Comparison of ENCODE assay signal across 22 cellular contexts in the genomic region with DNA sequence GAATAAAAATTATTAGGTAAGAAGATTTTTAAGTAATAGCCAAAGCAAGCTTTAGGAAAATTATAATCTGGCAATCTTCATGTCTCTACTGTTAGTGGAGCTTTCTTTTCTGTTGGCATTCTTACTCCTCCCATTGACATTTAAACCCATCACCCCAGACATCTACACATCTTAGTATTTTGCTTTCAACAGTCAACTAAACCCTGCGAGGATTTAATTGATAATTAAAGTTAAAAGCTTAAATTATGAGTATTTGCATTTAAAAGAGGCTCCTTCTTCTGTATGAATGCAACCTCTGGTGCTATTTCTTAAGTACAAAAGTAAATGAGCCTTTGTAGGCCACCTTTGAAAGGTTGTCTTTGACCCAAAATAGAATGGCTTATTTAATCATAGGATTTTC.
"Had no signal": no experiment of that assay in that cellular context is flagged by ENCODE, and none has a peak within 500 bp of the region (broad histone marks: within the 10 kb centered on the region; RNA-seq: fewer than 3 reads in every experiment).

No MANE protein-coding gene starts in this region.

- H3K4me3 Mint-ChIP-seq: immature natural killer cell; naive B cell; natural killer cell; stimulated activated memory B cell treated with anti-CD40 and anti-IgM and Interleukin-4, amounts not matched to agents 10 μg/mL and 1 μg/mL and 100 μg/mL, for 72 hours; stimulated activated naive CD8-positive, alpha-beta T cell treated with anti-CD3 and anti-CD28 coated beads, Interleukin-15, amount 100 ng/mL, for 72 hours; type B pancreatic cell had no signal

- H3K27me3 Mint-ChIP-seq: naive B cell; stimulated activated memory B cell treated with anti-CD40 and anti-IgM and Interleukin-4, amounts not matched to agents 10 μg/mL and 1 μg/mL and 100 μg/mL, for 72 hours; stimulated activated naive CD8-positive, alpha-beta T cell treated with anti-CD3 and anti-CD28 coated beads, Interleukin-15, amount 100 ng/mL, for 72 hours; type B pancreatic cell had no signal

- DNase-seq: hypothalamus; immature natural killer cell; kidney; left colon; left lung; lower lobe of right lung; mammary epithelial cell; mesenchymal stem cell; naive B cell; natural killer cell; nucleus accumbens; right lobe of liver; stimulated activated CD4-positive, alpha-beta T cell treated with anti-CD3 and anti-CD28 coated beads, Interleukin-1b, Interleukin-23, amount 100 ng/mL, for 48 hours; stimulated activated CD4-positive, alpha-beta T cell treated with anti-CD3 and anti-CD28 coated beads, Interleukin-2, amount 100 ng/mL, for 48 hours; stimulated activated CD4-positive, alpha-beta T cell treated with anti-CD3 and anti-CD28 coated beads, Interleukin-4, amount 100 ng/mL, for 4 hours; stimulated activated CD8-positive, alpha-beta memory T cell treated with anti-CD3 and anti-CD28 coated beads, Interleukin-4, amount 100 ng/mL, for 48 hours; stimulated activated naive CD4-positive, alpha-beta T cell treated with Interleukin-2 at 50 U/mL for 16 hours; stimulated activated naive CD8-positive, alpha-beta T cell treated with anti-CD3 and anti-CD28 coated beads, Interleukin-15, amount 100 ng/mL, for 72 hours; substantia nigra; uterus had no signal

- ATAC-seq: left colon; left lung; lower lobe of right lung; natural killer cell; right lobe of liver; stimulated activated memory B cell treated with anti-CD40 and anti-IgM and Interleukin-4, amounts not matched to agents 10 μg/mL and 1 μg/mL and 100 μg/mL, for 72 hours; stimulated activated naive CD8-positive, alpha-beta T cell treated with anti-CD3 and anti-CD28 coated beads, Interleukin-15, amount 100 ng/mL, for 72 hours had no signal

- H3K36me3 Mint-ChIP-seq: immature natural killer cell; naive B cell; natural killer cell; stimulated activated memory B cell treated with anti-CD40 and anti-IgM and Interleukin-4, amounts not matched to agents 10 μg/mL and 1 μg/mL and 100 μg/mL, for 72 hours had no signal

- H3K4me1 Mint-ChIP-seq: immature natural killer cell; naive B cell; natural killer cell; stimulated activated memory B cell treated with anti-CD40 and anti-IgM and Interleukin-4, amounts not matched to agents 10 μg/mL and 1 μg/mL and 100 μg/mL, for 72 hours; stimulated activated naive CD8-positive, alpha-beta T cell treated with anti-CD3 and anti-CD28 coated beads, Interleukin-15, amount 100 ng/mL, for 72 hours had no signal

- H3K9me3 Mint-ChIP-seq: naive B cell; stimulated activated memory B cell treated with anti-CD40 and anti-IgM and Interleukin-4, amounts not matched to agents 10 μg/mL and 1 μg/mL and 100 μg/mL, for 72 hours; type B pancreatic cell had no signal

- H3K27ac Mint-ChIP-seq: immature natural killer cell; naive B cell; natural killer cell; stimulated activated memory B cell treated with anti-CD40 and anti-IgM and Interleukin-4, amounts not matched to agents 10 μg/mL and 1 μg/mL and 100 μg/mL, for 72 hours; stimulated activated naive CD8-positive, alpha-beta T cell treated with anti-CD3 and anti-CD28 coated beads, Interleukin-15, amount 100 ng/mL, for 72 hours; type B pancreatic cell had no signal
